Comparison of ENCODE assay signal across 8 cellular contexts in the genomic region with DNA sequence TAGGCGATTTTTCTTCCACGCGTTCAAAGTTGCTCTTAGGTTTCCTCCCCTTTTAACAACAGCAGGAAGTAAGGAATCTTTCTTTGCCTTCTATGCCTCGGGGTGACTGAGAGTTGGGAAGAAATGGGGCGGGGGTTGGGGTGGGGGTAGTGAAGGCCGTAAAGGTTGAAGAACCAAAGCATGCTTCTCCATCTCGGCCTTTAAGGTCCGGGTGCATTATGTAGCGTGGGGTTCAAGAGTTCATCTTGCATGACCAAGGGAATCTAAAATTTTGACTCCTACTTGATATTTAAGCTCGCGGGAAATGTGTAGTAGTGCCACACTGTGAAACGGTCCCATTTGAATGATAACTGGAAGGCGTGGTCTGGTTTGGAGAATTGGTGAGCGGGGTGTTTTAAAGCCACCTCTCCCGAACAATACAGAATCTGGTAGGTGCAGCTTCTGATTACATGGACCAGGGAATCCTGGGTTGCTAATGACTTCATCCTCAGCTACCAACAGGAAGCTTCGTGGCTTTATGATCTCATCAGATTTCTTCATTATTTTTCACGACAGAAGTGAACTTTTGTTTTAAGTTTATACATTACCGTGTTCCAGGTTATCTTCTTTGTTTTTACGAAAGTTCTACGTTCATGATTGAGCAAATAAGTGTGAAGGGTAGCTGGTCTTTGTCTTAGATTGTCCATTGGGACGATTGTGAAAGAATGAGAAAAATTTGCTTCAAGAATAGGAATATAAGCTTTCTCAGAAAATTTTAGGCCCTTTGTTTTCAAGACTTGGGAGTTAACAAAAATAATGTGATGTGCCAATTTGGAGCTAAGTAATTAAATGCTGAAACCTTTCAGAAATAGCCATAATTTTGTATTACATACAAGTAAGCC. TPM values are rescaled to one million over a fixed set of nuclear protein-coding genes. Genes with fewer than 3 reads are reported as not detected.
DNase-seq lines count a peak whose midpoint lies in the region; ATAC-seq and TF ChIP-seq lines count a peak whose summit lies in the region.

No MANE protein-coding gene starts in this region.

- H2BK120ac ChIP-seq in IMR-90 (ENCODE audit: low read depth, low read length) (no peak overlapping the region), trophoblast cell (ENCODE audit: insufficient read depth, low read length, poor library complexity) (peak overlapping the region; percentile 87)

- H4K91ac ChIP-seq in IMR-90 (ENCODE audit: insufficient read depth, low read depth, low read length), result no peak overlapping the region
- peak overlapping the region; percentile 93 for H4K91ac ChIP-seq in trophoblast cell (ENCODE audit: low read depth, low read length)

- H2BK15ac ChIP-seq in IMR-90 (ENCODE audit: low read depth, low read length), result no peak overlapping the region

- no TSS peak for BruUV-seq in IMR-90 (replicated peaks; lab: Mats Ljungman, UMichigan)

- H3K9ac ChIP-seq in IMR-90 (ENCODE audit: low read depth, low read length), result peak overlapping the region; percentile 62
- peak overlapping the region; percentile 72 for H3K9ac ChIP-seq in OCI-LY3 (ENCODE audit: low read length)
- H3K9ac ChIP-seq in trophoblast cell (ENCODE audit: low read length), result peak overlapping the region; percentile 90

- DNase-seq in GM04503 (ENCODE audit: low read depth) (peak; percentile 43), IMR-90 (peak; percentile 82), ascending aorta (ENCODE audit: low spot score in 2 of 2) (no peak), left ventricle myocardium superior (no peak), trophoblast cell (peak; percentile 46 to 67), activated gamma-delta T cell (lab: John Stamatoyannopoulos, UW) (no peak)

- intact Hi-C loops in IMR-90 (cut with micrococcal nuclease), result loop anchor here (5.0 kb wide), 2 partner anchors 87 to 168 kb away; no protein-coding TSS in a partner anchor
- intact Hi-C loops in ascending aorta (cut with DNase I), result loop anchor here (5.0 to 10.0 kb wide), 3 partner anchors 151 to 363 kb away; a partner anchor contains a TSS
- intact Hi-C loops in left ventricle myocardium superior (cut with micrococcal nuclease), result no loop called here

- H3K18ac ChIP-seq in IMR-90 (ENCODE audit: low read depth, low read length) (peak overlapping the region; percentile 82), trophoblast cell (ENCODE audit: low read length) (peak overlapping the region; percentile 88)

- peak overlapping the region; percentile 79 for H3K4me3 ChIP-seq in IMR-90 (ENCODE audit: insufficient read depth, low read depth, low read length)
- H3K4me3 ChIP-seq in OCI-LY3 (ENCODE audit: low read length), result peak overlapping the region; percentile 78
- peak overlapping the region; percentile 84 to 85 for H3K4me3 ChIP-seq in ascending aorta
- H3K4me3 ChIP-seq in trophoblast cell (ENCODE audit: low read depth, low read length), result peak overlapping the region; percentile 93

- H3K9me3 ChIP-seq in IMR-90 (ENCODE audit: control insufficient read depth, insufficient read depth, low read length) (no peaks in the 10 kb centered on the region), OCI-LY3 (ENCODE audit: insufficient read depth, low read length) (no peaks in the 10 kb centered on the region), ascending aorta (no peaks in the 10 kb centered on the region), trophoblast cell (ENCODE audit: insufficient read depth, low read depth, low read length) (no peaks in the 10 kb centered on the region)

- H3K79me1 ChIP-seq in IMR-90 (ENCODE audit: low read depth in 1 of 2, low read length in 2 of 2) (peaks cover 18 to 40% of the 10 kb centered on the region in 2 experiments), trophoblast cell (ENCODE audit: low read length) (peaks cover 15% of the 10 kb centered on the region)

- no peak overlapping the region for H2BK12ac ChIP-seq in trophoblast cell (ENCODE audit: low read length)

- WGBS in IMR-90 (ENCODE audit: extremely low coverage in 2 of 2, insufficient read length in 1 of 2), 2 experiments, result 0% methylated on average over 3 of the region's 21 CpGs; no CpG with 5 or more reads in 1 of the 2 experiments
- WGBS in trophoblast cell (ENCODE audit: extremely low coverage, insufficient coverage, insufficient read length), result no CpG with 5 or more reads among the region's 21 CpGs

- H3K4me2 ChIP-seq in IMR-90 (ENCODE audit: low read depth, low read length), result peak overlapping the region; percentile 90
- H3K4me2 ChIP-seq in OCI-LY3 (ENCODE audit: low read length), result peak overlapping the region; percentile 88
- H3K4me2 ChIP-seq in trophoblast cell (ENCODE audit: low read length), result peak overlapping the region; percentile 76

- H3K79me2 ChIP-seq in OCI-LY3 (ENCODE audit: low read length) (peaks cover 61% of the 10 kb centered on the region), trophoblast cell (ENCODE audit: control insufficient read depth, insufficient read depth, low read length, poor library complexity) (peaks cover 15% of the 10 kb centered on the region)

- H3K27me3 ChIP-seq in IMR-90 (ENCODE audit: control insufficient read depth, insufficient read depth, low read length), result no peaks in the 10 kb centered on the region
- H3K27me3 ChIP-seq in OCI-LY3 (ENCODE audit: low read depth, low read length), result 0 out of 2 replicates have a peak, but pooled peaks cover 5% of the 10 kb centered on the region
- H3K27me3 ChIP-seq in ascending aorta, result no peaks in the 10 kb centered on the region
- H3K27me3 ChIP-seq in trophoblast cell (ENCODE audit: insufficient read depth, low read length), result no peaks in the 10 kb centered on the region

- 0 out of 2 replicates have a peak, but pooled peaks have one; percentile 54 for TF ChIP-seq POLR2A in IMR-90 (IDR thresholded peaks at IDR 0.05; ENCODE audit: low read depth, low read length)

- in situ Hi-C loops in IMR-90 (cut with MboI; ENCODE audit: low sequenced_read_pairs), result no loop called here

- peak overlapping the region; percentile 64 for H3K4ac ChIP-seq in IMR-90 (ENCODE audit: low read depth, low read length)
- H3K4ac ChIP-seq in trophoblast cell (ENCODE audit: low read depth, low read length), result peak overlapping the region; percentile 71

- H2AFZ ChIP-seq in IMR-90 (replicated peaks; ENCODE audit: low read length, poor library complexity), result peak overlapping the region; percentile 79
- no peak overlapping the region; the same call in 1 of the 2 replicates for H2AFZ ChIP-seq in OCI-LY3 (ENCODE audit: low read depth, low read length)
- peak overlapping the region; percentile 43 for H2AFZ ChIP-seq in trophoblast cell (ENCODE audit: insufficient read depth, low read length, poor library complexity)

- H4K20me1 ChIP-seq in IMR-90 (ENCODE audit: insufficient read depth, low read length) (peaks cover 11% of the 10 kb centered on the region; the same call in 1 of the 2 replicates), OCI-LY3 (ENCODE audit: insufficient read depth, low read length) (peaks cover 36% of the 10 kb centered on the region)

- dilution Hi-C loops in IMR-90 (cut with HindIII; ENCODE audit: low sequenced_read_pairs, unreplicated experiment), result no loop called here

- peak overlapping the region; percentile 58 for H3K27ac ChIP-seq in IMR-90 (ENCODE audit: insufficient read depth, low read length)
- peak overlapping the region; percentile 58 for H3K27ac ChIP-seq in OCI-LY3 (ENCODE audit: low read length)
- peak overlapping the region; percentile 83 to 87 for H3K27ac ChIP-seq in ascending aorta
- H3K27ac ChIP-seq in trophoblast cell (ENCODE audit: low read depth, low read length), result peak overlapping the region; percentile 94

- no peak overlapping the region for H2BK20ac ChIP-seq in IMR-90 (ENCODE audit: low read depth, low read length)

- H3K9me1 ChIP-seq in IMR-90 (ENCODE audit: insufficient read depth, low read length), result peaks cover 4% of the 10 kb centered on the region; the same call in 1 of the 2 replicates

- H3K23ac ChIP-seq in IMR-90 (ENCODE audit: low read depth, low read length) (peak overlapping the region; percentile 89), trophoblast cell (ENCODE audit: low read length) (no peak overlapping the region)

- TF ChIP-seq CTCF in IMR-90 (conservative IDR thresholded peaks at IDR 0.05; ENCODE audit: low read depth, low read length), result no peak
- no peak for TF ChIP-seq CTCF in OCI-LY3 (IDR thresholded peaks at IDR 0.05; ENCODE audit: low read depth, low read length)
- no peak for TF ChIP-seq CTCF in ascending aorta (IDR thresholded peaks at IDR 0.05)

- peak overlapping the region; percentile 90 for H2AK9ac ChIP-seq in IMR-90 (replicated peaks; ENCODE audit: low read depth, low read length, poor library complexity)

- no peak for TF ChIP-seq RAD21 in IMR-90 (IDR thresholded peaks at IDR 0.05; ENCODE audit: low read length)

- H3K14ac ChIP-seq in IMR-90 (replicated peaks; ENCODE audit: low read depth, low read length) (peak overlapping the region; percentile 20; the same call in 1 of the 2 replicates), trophoblast cell (ENCODE audit: low read length) (peak overlapping the region; percentile 85)

- CTCF ChIA-PET in IMR-90 (lab: Yijun Ruan, JAX), result interaction anchor here (0.6 to 1.1 kb wide), 4 partner anchors 8 to 172 kb away, joined by 3 to 4 read pairs (median 4); no protein-coding TSS in a partner anchor

- ATAC-seq in IMR-90 (ENCODE audit: low read depth) (peak; percentile 28), left ventricle myocardium superior (peak; percentile 43), GM21360 (IDR thresholded peaks at IDR 0.05; ENCODE audit: unreplicated experiment) (no peak)

- no peaks in the 10 kb centered on the region for H3K4me1 ChIP-seq in IMR-90 (ENCODE audit: control insufficient read depth, insufficient read depth, low read length)
- H3K4me1 ChIP-seq in OCI-LY3 (ENCODE audit: low read length), result peaks cover 22% of the 10 kb centered on the region
- H3K4me1 ChIP-seq in ascending aorta, result no peaks in the 10 kb centered on the region
- no peaks in the 10 kb centered on the region for H3K4me1 ChIP-seq in trophoblast cell (ENCODE audit: control insufficient read depth in 1 of 2, insufficient read depth in 2 of 2, low read length in 2 of 2)

- H4K8ac ChIP-seq in IMR-90 (ENCODE audit: low read depth in 2 of 2, low read length in 2 of 2) (peak overlapping the region; percentile 0 to 68; a peak in 2 of 4 replicates), trophoblast cell (ENCODE audit: low read depth, low read length) (peak overlapping the region; percentile 77)

- H3K36me3 ChIP-seq in IMR-90 (ENCODE audit: control insufficient read depth, insufficient read depth, low read length), result no peaks in the 10 kb centered on the region
- no peaks in the 10 kb centered on the region for H3K36me3 ChIP-seq in OCI-LY3 (replicated peaks; ENCODE audit: low read depth, low read length)
- no peaks in the 10 kb centered on the region for H3K36me3 ChIP-seq in ascending aorta
- peaks cover 2 to 5% of the 10 kb centered on the region in 2 experiments for H3K36me3 ChIP-seq in trophoblast cell (ENCODE audit: control insufficient read depth in 1 of 2, insufficient read depth in 2 of 2, low read length in 2 of 2)

- peak overlapping the region; percentile 21 for H4K12ac ChIP-seq in trophoblast cell (ENCODE audit: low read depth, low read length)

- POLR2A ChIA-PET in IMR-90 (lab: Charles Lee; ENCODE audit: unreplicated experiment), result no interaction called here

- no peak overlapping the region for H2AK5ac ChIP-seq in IMR-90 (ENCODE audit: low read depth, low read length)
- H2AK5ac ChIP-seq in trophoblast cell (ENCODE audit: low read length), result peak overlapping the region; percentile 75

- peak overlapping the region; percentile 58; the same call in 1 of the 2 replicates for H4K5ac ChIP-seq in IMR-90 (ENCODE audit: low read depth, low read length)

- H2BK5ac ChIP-seq in IMR-90 (ENCODE audit: low read depth, low read length, poor library complexity, severe bottlenecking) (peak overlapping the region; percentile 88), trophoblast cell (ENCODE audit: low read depth, low read length, poor library complexity) (peak overlapping the region; percentile 95)

- peak overlapping the region; percentile 27; the same call in 1 of the 2 replicates for H3K56ac ChIP-seq in IMR-90 (ENCODE audit: extremely low read depth, insufficient read depth, low read length)

RNA-seq across cellular contexts. Expression of a gene that starts 1.6 kb away (rescaled TPM):
- total RNA-seq in IMR-90 (2012; rRNA removed) (15.6 and 21.1 TPM in 2 replicates), ascending aorta (8.2 TPM), left ventricle myocardium superior (16.5 TPM)
- 5.3 and 5.9 TPM in 2 replicates for polyA plus RNA-seq in IMR-90 (2012; rRNA removed)
- 1.2 and 4.4 TPM in 2 replicates for polyA plus RNA-seq in IMR-90 (2012; cell fraction: cytosol; rRNA removed)
- 1.4 and 12.8 TPM in 2 replicates for polyA plus RNA-seq in IMR-90 (2012; cell fraction: nucleus; rRNA removed; ENCODE audit: low replicate concordance)
- polyA plus RNA-seq in trophoblast cell (2013), result 18.1 and 19.6 TPM in 2 replicates

Comparison
In these comparisons a context has a peak if more than half of its experiments do, and no peak if none do; other contexts are left out.
1. DNase-seq: peak in GM04503 (single experiment), IMR-90 (single experiment) and trophoblast cell (2 of 2); none in ascending aorta (0 of 2), left ventricle myocardium superior (single experiment) and activated gamma-delta T cell (single experiment).
2. Peak in every context shown above with its lines, with median percentiles within 50 percentile points of each other: H3K27ac ChIP-seq, H3K4me2 ChIP-seq, H3K4me3 ChIP-seq and H3K9ac ChIP-seq.